ENCODE assay signal across 25 cellular contexts in genomic region chr20:22460231-22460630, GRCh38.
DNase-seq lines count a peak whose midpoint lies in the region; ATAC-seq, FAIRE-seq and TF ChIP-seq lines count a peak whose summit lies in the region.
"Had no signal": no experiment of that assay in that cellular context is flagged by ENCODE, and none has a peak within 500 bp of the region (broad histone marks: within the 10 kb centered on the region; RNA-seq: fewer than 3 reads in every experiment).

No MANE protein-coding gene starts in this region.

- no peak overlapping the region for H3K4me3 Mint-ChIP-seq in stimulated activated effector memory CD8-positive, alpha-beta T cell treated with anti-CD3 and anti-CD28 coated beads, Interleukin-12 subunit alpha, Interleukin-12 subunit beta, amount 100 ng/mL, for 72 hours
- H3K4me3 Mint-ChIP-seq: B cell, CD14-positive monocyte, GM23338 had no signal

- no peak; a peak in 1 of 5 replicates for TF ChIP-seq EP300 in A549 (IDR thresholded peaks at IDR 0.05)

- H3K36me3 ChIP-seq in RWPE2 (ENCODE audit: low read depth) = no peaks in the 10 kb centered on the region
- no peaks in the 10 kb centered on the region for H3K36me3 ChIP-seq in right lobe of liver
- H3K36me3 ChIP-seq: HAP-1 had no signal

- FAIRE-seq in A549 (lab: Jason Lieb, UNC) = peak; percentile 80
- FAIRE-seq: A204.1, D721Med, G401.6, GM12892 had no signal

- TF ChIP-seq POLR2A in A549 (IDR thresholded peaks at IDR 0.05; ENCODE audit: low read length) (no peak), right lobe of liver (IDR thresholded peaks at IDR 0.05) (no peak)

- CTCF ChIA-PET in A549 (lab: Yijun Ruan, JAX) = interaction anchor here (1.0 to 6.2 kb wide), 4 partner anchors 13 to 130 kb away, joined by 3 to 32 read pairs (median 8); no protein-coding TSS in a partner anchor

- peaks cover 32% of the 10 kb centered on the region for H3K4me1 ChIP-seq in A549
- H3K4me1 ChIP-seq in RWPE2 (ENCODE audit: insufficient read depth, poor library complexity, severe bottlenecking) = peaks cover 23% of the 10 kb centered on the region
- H3K4me1 ChIP-seq in right lobe of liver = peaks cover 0 to 55% (median 23%) of the 10 kb centered on the region in 4 donors
- H3K4me1 ChIP-seq: HAP-1 had no signal

- H3K4me1 Mint-ChIP-seq in stimulated activated effector memory CD8-positive, alpha-beta T cell treated with anti-CD3 and anti-CD28 coated beads, Interleukin-12 subunit alpha, Interleukin-12 subunit beta, amount 100 ng/mL, for 72 hours = no peaks in the 10 kb centered on the region
- H3K4me1 Mint-ChIP-seq: B cell, CD14-positive monocyte had no signal

- ATAC-seq in A549 = no peak
- ATAC-seq in RWPE2 (ENCODE audit: low read depth) = peak; percentile 86
- ATAC-seq in right lobe of liver = no peak
- no peak for ATAC-seq in stimulated activated effector memory CD8-positive, alpha-beta T cell treated with anti-CD3 and anti-CD28 coated beads, Interleukin-12 subunit alpha, Interleukin-12 subunit beta, amount 100 ng/mL, for 72 hours
- ATAC-seq in HG02678 (IDR thresholded peaks at IDR 0.05; ENCODE audit: unreplicated experiment) = no peak
- ATAC-seq: GM23338 had no signal

- TF ChIP-seq CTCF in A549 (IDR thresholded peaks at IDR 0.05) = no peak
- TF ChIP-seq CTCF in RWPE2 (IDR thresholded peaks at IDR 0.05; ENCODE audit: poor library complexity, severe bottlenecking) = no peak
- TF ChIP-seq CTCF in right lobe of liver (IDR thresholded peaks at IDR 0.05) = no peak

- peaks cover under 1% of the 10 kb centered on the region for H3K9me3 Mint-ChIP-seq in stimulated activated effector memory CD8-positive, alpha-beta T cell treated with anti-CD3 and anti-CD28 coated beads, Interleukin-12 subunit alpha, Interleukin-12 subunit beta, amount 100 ng/mL, for 72 hours
- H3K9me3 Mint-ChIP-seq: CD14-positive monocyte, GM23338 had no signal

- intact Hi-C loops in right lobe of liver (cut with DNase I) = loop anchor here (10.0 kb wide), 1 partner anchor 125 kb away; the partner anchor contains the start of gene FOXA2 (in 2 of the 2)

- WGBS in A549 (ENCODE audit: missing lambda C conversion rate) = 100% methylated on average over 1 of the region's 1 CpG
- 100% methylated on average over 1 of the region's 1 CpG for WGBS in right lobe of liver (ENCODE audit: insufficient coverage, low coverage, low lambda C conversion rate, missing lambda C conversion rate)

- H3K9me3 ChIP-seq in A549 (peaks cover 3% of the 10 kb centered on the region; the same call in 1 of the 3 replicates), RWPE2 (ENCODE audit: severe bottlenecking) (no peaks in the 10 kb centered on the region), right lobe of liver (no peaks in the 10 kb centered on the region)
- H3K9me3 ChIP-seq: HAP-1 had no signal

- H3K27ac Mint-ChIP-seq in stimulated activated effector memory CD8-positive, alpha-beta T cell treated with anti-CD3 and anti-CD28 coated beads, Interleukin-12 subunit alpha, Interleukin-12 subunit beta, amount 100 ng/mL, for 72 hours = no peak overlapping the region
- H3K27ac Mint-ChIP-seq: B cell, GM23338 had no signal

- POLR2A ChIA-PET in A549 (lab: Yijun Ruan, JAX) = no interaction called here

- DNase-seq in A549 (ENCODE audit: low read depth in 1 of 2, low spot score in 1 of 2) (no peak), DMS53 treated with DMSO at 0.1 percent for 48 hours (lab: John Stamatoyannopoulos, UW; ENCODE audit: unreplicated experiment) (peak; percentile 15), RWPE2 (ENCODE audit: low spot score) (no peak), right lobe of liver (no peak), HuH-7 (ENCODE audit: low spot score) (no peak), NCI-H187 (lab: John Stamatoyannopoulos, UW) (no peak)
- no peak for DNase-seq in stimulated activated effector memory CD8-positive, alpha-beta T cell treated with anti-CD3 and anti-CD28 coated beads, Interleukin-12 subunit alpha, Interleukin-12 subunit beta, amount 100 ng/mL, for 72 hours (ENCODE audit: low spot score in 2 of 2)
- DNase-seq: IMR-90, NCI-H1105, NCI-H146, NCI-H2081 treated with DMSO at 0.1 percent for 48 hours, NCI-H2227 treated with DMSO at 0.1 percent for 48 hours, NCI-H524, OCI-M1, SHP77 had no signal

- H3K4me2 ChIP-seq in A549 = no peak overlapping the region
- H3K4me2 ChIP-seq: GM23338, KMS-11 had no signal

- H3K27me3 ChIP-seq in RWPE2 (ENCODE audit: insufficient read depth, poor library complexity, severe bottlenecking) (no peaks in the 10 kb centered on the region), right lobe of liver (no peaks in the 10 kb centered on the region)

- H3K4me3 ChIP-seq in A549 = no peak overlapping the region
- H3K4me3 ChIP-seq in RWPE2 (ENCODE audit: severe bottlenecking) = no peak overlapping the region
- no peak overlapping the region for H3K4me3 ChIP-seq in right lobe of liver
- H3K4me3 ChIP-seq: GM23338, HAP-1 had no signal

- H3K27ac ChIP-seq in A549 (peak overlapping the region in 1 of 2 experiments; percentile 28; a peak in 1 of 6 replicates), RWPE2 (ENCODE audit: poor library complexity, severe bottlenecking) (no peak overlapping the region), right lobe of liver (peak overlapping the region in 2 of 3 donors; percentile 66 to 93)
- H3K27ac ChIP-seq: KMS-11 had no signal

- TF ChIP-seq RAD21 in A549 (conservative IDR thresholded peaks at IDR 0.05 in 1 of 2, IDR thresholded peaks at IDR 0.05 in 1 of 2) = no peak

- H3K36me3 Mint-ChIP-seq in stimulated activated effector memory CD8-positive, alpha-beta T cell treated with anti-CD3 and anti-CD28 coated beads, Interleukin-12 subunit alpha, Interleukin-12 subunit beta, amount 100 ng/mL, for 72 hours = no peaks in the 10 kb centered on the region
- H3K36me3 Mint-ChIP-seq: CD14-positive monocyte had no signal

TF ChIP-seq in A549, 52 proteins besides CTCF, POLR2A, EP300 and RAD21:
- no peak for TF ChIP-seq PHF8 (IDR thresholded peaks at IDR 0.05; ENCODE audit: borderline replicate concordance, low read depth)
- no peak for TF ChIP-seq NR3C1 (IDR thresholded peaks at IDR 0.05)
- no peak for TF ChIP-seq HOXB13 (CRISPR knock-in tag; IDR thresholded peaks at IDR 0.05; ENCODE audit: low read depth)
- TF ChIP-seq NFE2L2 (conservative IDR thresholded peaks at IDR 0.05; ENCODE audit: low read length) = no peak
- TF ChIP-seq PBX3 (IDR thresholded peaks at IDR 0.05) = no peak
- no peak for TF ChIP-seq GATA3 (IDR thresholded peaks at IDR 0.05; ENCODE audit: borderline replicate concordance)
- no peak for TF ChIP-seq CHD2 (IDR thresholded peaks at IDR 0.05; ENCODE audit: low read length, partially characterized antibody)
